8 cellular contexts compared by ENCODE assay signal in the genomic region with DNA sequence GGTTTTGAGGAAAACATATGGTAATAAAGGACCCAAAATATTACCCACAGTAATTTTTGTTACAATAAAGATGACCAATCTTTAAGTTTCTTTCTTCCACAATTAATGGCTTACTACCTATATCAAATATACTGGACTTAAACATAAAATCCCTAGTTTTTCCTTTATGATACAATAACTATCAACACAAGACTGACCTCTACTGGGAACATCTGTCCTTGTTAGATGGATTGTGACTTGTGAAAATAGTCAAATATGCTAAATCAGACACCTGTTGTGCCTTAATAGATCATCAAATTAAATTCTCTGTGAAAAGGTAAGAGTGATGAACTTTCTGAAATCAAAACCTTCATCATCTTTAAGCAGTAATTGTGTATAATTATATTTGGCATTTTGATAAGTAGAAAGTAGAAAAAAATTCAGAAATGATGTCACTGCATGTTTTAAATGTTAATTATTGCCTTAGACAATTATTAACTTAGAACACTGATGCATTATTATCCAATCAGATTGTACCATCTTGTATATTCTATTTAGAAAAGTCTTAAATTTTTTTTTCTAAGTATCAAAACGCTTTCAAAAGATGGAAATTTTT.
A peak's percentile ranks its signal among the peaks of the same experiment; 100 is the strongest.
DNase-seq lines count a peak whose midpoint lies in the region; ATAC-seq and TF ChIP-seq lines count a peak whose summit lies in the region.

No MANE protein-coding gene starts in this region.

- peak; percentile 21 for TF ChIP-seq CTCF in astrocyte of the cerebellum (IDR thresholded peaks at IDR 0.05; ENCODE audit: low read depth, low read length, missing control alignments)

- no peak overlapping the region for H3K4me3 ChIP-seq in astrocyte of the cerebellum (ENCODE audit: low read depth, low read length)

- CTCF ChIA-PET in activated CD4-positive, alpha-beta memory T cell treated with anti-CD3 and anti-CD28 coated beads for 36 hours (lab: Charles Lee) = no interaction called here

- no peak overlapping the region for H3K27ac Mint-ChIP-seq in activated CD4-positive, alpha-beta memory T cell treated with anti-CD3 and anti-CD28 coated beads for 36 hours

- in situ Hi-C loops in Caki2 (cut with HindIII; ENCODE audit: low pct_unique_long_range_greater_than_20kb, low sequenced_read_pairs) = no loop called here
- in situ Hi-C loops in astrocyte of the cerebellum (cut with HindIII; ENCODE audit: low sequenced_read_pairs) = no loop called here

- POLR2A ChIA-PET in activated CD4-positive, alpha-beta memory T cell treated with anti-CD3 and anti-CD28 coated beads for 36 hours (lab: Charles Lee) = no interaction called here

- H3K9me3 Mint-ChIP-seq in activated CD4-positive, alpha-beta memory T cell treated with anti-CD3 and anti-CD28 coated beads for 36 hours = no peaks in the 10 kb centered on the region

- H3K36me3 Mint-ChIP-seq in activated CD4-positive, alpha-beta memory T cell treated with anti-CD3 and anti-CD28 coated beads for 36 hours = no peaks in the 10 kb centered on the region

- no peaks in the 10 kb centered on the region for H3K4me1 Mint-ChIP-seq in activated CD4-positive, alpha-beta memory T cell treated with anti-CD3 and anti-CD28 coated beads for 36 hours (ENCODE audit: low read depth)

- DNase-seq in Caki2 (ENCODE audit: low read depth) (peak; percentile 6), astrocyte of the cerebellum (ENCODE audit: low read depth) (peak; percentile 8), medulla oblongata (ENCODE audit: extremely low spot score) (peak; percentile 68), posterior cingulate gyrus (no peak), NCI-H2029 (lab: John Stamatoyannopoulos, UW) (no peak), NCI-H2227 treated with DMSO at 0.1 percent for 48 hours (lab: John Stamatoyannopoulos, UW) (no peak)
- no peak for DNase-seq in activated CD4-positive, alpha-beta memory T cell treated with anti-CD3 and anti-CD28 coated beads for 36 hours

- peak; percentile 51 for ATAC-seq in HG02798 (IDR thresholded peaks at IDR 0.05; ENCODE audit: poor library complexity, unreplicated experiment)

- intact Hi-C loops in activated CD4-positive, alpha-beta memory T cell treated with anti-CD3 and anti-CD28 coated beads for 36 hours (cut with micrococcal nuclease) = no loop called here
- intact Hi-C loops in posterior cingulate gyrus (cut with DNase I) = loop anchor here (2.0 to 10.0 kb wide), 3 partner anchors 202 to 778 kb away; no protein-coding TSS in a partner anchor

- H3K27me3 Mint-ChIP-seq in activated CD4-positive, alpha-beta memory T cell treated with anti-CD3 and anti-CD28 coated beads for 36 hours = no peaks in the 10 kb centered on the region

- H3K4me3 Mint-ChIP-seq in activated CD4-positive, alpha-beta memory T cell treated with anti-CD3 and anti-CD28 coated beads for 36 hours = no peak overlapping the region

Comparison
In these comparisons a context has a peak if more than half of its experiments do, and no peak if none do; other contexts are left out.
1. DNase-seq: peak in Caki2 (single experiment), astrocyte of the cerebellum (single experiment) and medulla oblongata (single experiment); none in activated CD4-positive, alpha-beta memory T cell treated with anti-CD3 and anti-CD28 coated beads for 36 hours (single experiment), posterior cingulate gyrus (0 of 10), NCI-H2029 (single experiment) and NCI-H2227 treated with DMSO at 0.1 percent for 48 hours (single experiment).